In genomic region chr22:20999350-21000214, GRCh38 we compare ENCODE assay signal across 11 cellular contexts. TPM values are rescaled to one million over a fixed set of nuclear protein-coding genes. Genes with fewer than 3 reads are reported as not detected.
DNase-seq lines count a peak whose midpoint lies in the region; ATAC-seq, FAIRE-seq and TF ChIP-seq lines count a peak whose summit lies in the region.
"Had no signal": no experiment of that assay in that cellular context is flagged by ENCODE, and none has a peak within 500 bp of the region (broad histone marks: within the 10 kb centered on the region; RNA-seq: fewer than 3 reads in every experiment).

No MANE protein-coding gene starts in this region.

- H3K36me3 ChIP-seq in endothelial cell of umbilical vein (ENCODE audit: control insufficient read depth in 2 of 2, extremely low read depth in 1 of 2, insufficient read depth in 2 of 2, low read length in 2 of 2), result peaks cover 5 to 16% of the 10 kb centered on the region in 2 experiments
- peaks cover 10 to 21% of the 10 kb centered on the region in 2 donors for H3K36me3 ChIP-seq in stomach smooth muscle (ENCODE audit: control insufficient read depth in 2 of 2, insufficient read depth in 2 of 2, low read length in 2 of 2)

- H3K4me3 ChIP-seq in endothelial cell of umbilical vein (replicated peaks in 1 of 3; ENCODE audit: insufficient read depth in 1 of 3, low read depth in 1 of 3, low read length in 3 of 3), result no peak overlapping the region
- peak overlapping the region in 1 of 2 donors; percentile 90 for H3K4me3 ChIP-seq in stomach smooth muscle (ENCODE audit: low read length in 2 of 2)

- peaks cover 20% of the 10 kb centered on the region for H3K79me2 ChIP-seq in endothelial cell of umbilical vein (ENCODE audit: control insufficient read depth, insufficient read depth, low read length)

- H3K4me1 Mint-ChIP-seq in activated naive CD4-positive, alpha-beta T cell treated with anti-CD3 and anti-CD28 coated beads for 36 hours (ENCODE audit: low read depth), result peaks cover 28% of the 10 kb centered on the region

- peak overlapping the region; percentile 36 for H3K27ac Mint-ChIP-seq in activated naive CD4-positive, alpha-beta T cell treated with anti-CD3 and anti-CD28 coated beads for 36 hours

- H2AFZ ChIP-seq in endothelial cell of umbilical vein (ENCODE audit: low read depth, low read length), result no peak overlapping the region

- TF ChIP-seq POLR2A in endothelial cell of umbilical vein (IDR thresholded peaks at IDR 0.05; ENCODE audit: low read depth, low read length), result peak; percentile 40

- no peaks in the 10 kb centered on the region for H3K27me3 ChIP-seq in endothelial cell of umbilical vein (ENCODE audit: control insufficient read depth in 2 of 2, insufficient read depth in 2 of 2, low read length in 2 of 2)
- H3K27me3 ChIP-seq in stomach smooth muscle (ENCODE audit: control insufficient read depth in 1 of 2, insufficient read depth in 2 of 2, low read length in 2 of 2), result no peaks in the 10 kb centered on the region
- H3K27me3 ChIP-seq: MG63 had no signal

- no peak overlapping the region for H3K4me2 ChIP-seq in endothelial cell of umbilical vein (ENCODE audit: insufficient read depth, low read length)

- H3K27me3 Mint-ChIP-seq in activated naive CD4-positive, alpha-beta T cell treated with anti-CD3 and anti-CD28 coated beads for 36 hours (ENCODE audit: low read depth), result no peaks in the 10 kb centered on the region

- H3K36me3 Mint-ChIP-seq in activated naive CD4-positive, alpha-beta T cell treated with anti-CD3 and anti-CD28 coated beads for 36 hours (ENCODE audit: low read depth), result peaks cover 13% of the 10 kb centered on the region

- no peaks in the 10 kb centered on the region for H4K20me1 ChIP-seq in endothelial cell of umbilical vein (replicated peaks; ENCODE audit: control insufficient read depth, extremely low read depth, insufficient read depth, low read length)

- no peaks in the 10 kb centered on the region for H3K9me3 Mint-ChIP-seq in activated naive CD4-positive, alpha-beta T cell treated with anti-CD3 and anti-CD28 coated beads for 36 hours

- CTCF ChIA-PET in activated naive CD4-positive, alpha-beta T cell treated with anti-CD3 and anti-CD28 coated beads for 36 hours (lab: Charles Lee), result interaction anchor here (0.7 to 1.1 kb wide), 2 partner anchors 18 to 39 kb away, joined by 3 read pairs; partner anchors contain the start of gene LZTR1
- CTCF ChIA-PET in RWPE1 (lab: Yijun Ruan, JAX) (no interaction called here), endothelial cell of umbilical vein (lab: Charles Lee) (interaction anchor here (1.4 kb wide), 1 partner anchor 17 kb away, joined by 3 read pairs; the partner anchor contains the start of gene LZTR1)

- dilution Hi-C loops in endothelial cell of umbilical vein (cut with MboI; ENCODE audit: extremely low pct_ligation_motif_present, low sequenced_read_pairs), result no loop called here

- intact Hi-C loops in activated naive CD4-positive, alpha-beta T cell treated with anti-CD3 and anti-CD28 coated beads for 36 hours (cut with micrococcal nuclease), result loop anchor here (5.0 to 10.0 kb wide), 4 partner anchors 37 to 865 kb away; partner anchors contain the start of gene MAPK1
- intact Hi-C loops in endothelial cell of umbilical vein (cut with micrococcal nuclease), result loop anchor here (2.0 to 5.0 kb wide), 2 partner anchors 83 to 112 kb away; partner anchors contain the start of gene CRKL

- FAIRE-seq in endothelial cell of umbilical vein (lab: Jason Lieb, UNC), result no peak

- ATAC-seq in HG03520 (IDR thresholded peaks at IDR 0.05; ENCODE audit: unreplicated experiment), result no peak

- H3K9me3 ChIP-seq in endothelial cell of umbilical vein (replicated peaks; ENCODE audit: control insufficient read depth, insufficient read depth, low read length) (no peaks in the 10 kb centered on the region), stomach smooth muscle (ENCODE audit: control insufficient read depth in 2 of 2, low read length in 2 of 2) (no peaks in the 10 kb centered on the region)
- H3K9me3 ChIP-seq: MG63 had no signal

- no peak for DNase-seq in activated naive CD4-positive, alpha-beta T cell treated with anti-CD3 and anti-CD28 coated beads for 36 hours
- DNase-seq in activated naive CD4-positive, alpha-beta T cell treated with anti-CD3 and anti-CD28 coated beads, Interleukin-2, amount 50 U/mL, for 16 hours, result no peak
- DNase-seq in RWPE1 (ENCODE audit: low spot score), result no peak
- DNase-seq in endothelial cell of umbilical vein (ENCODE audit: low read depth, low spot score), result no peak
- no peak for DNase-seq in AG20443 (ENCODE audit: low spot score)
- no peak for DNase-seq in GM20000 (ENCODE audit: low spot score)
- DNase-seq: amygdala, MG63 had no signal

- H3K9me1 ChIP-seq in endothelial cell of umbilical vein (replicated peaks; ENCODE audit: control insufficient read depth, extremely low read depth, insufficient read depth, low read length), result no peaks in the 10 kb centered on the region

- POLR2A ChIA-PET in RWPE1 (lab: Yijun Ruan, JAX; ENCODE audit: low non-redundant PET) (no interaction called here), endothelial cell of umbilical vein (lab: Charles Lee) (interaction anchor here (0.8 to 1.5 kb wide), 2 partner anchors 17 to 18 kb away, joined by 3 to 6 read pairs; partner anchors contain the start of gene LZTR1)

- H3K4me1 ChIP-seq in endothelial cell of umbilical vein (ENCODE audit: control insufficient read depth, extremely low read depth, insufficient read depth, low read length), result peaks cover 22% of the 10 kb centered on the region
- peaks cover 36% of the 10 kb centered on the region for H3K4me1 ChIP-seq in stomach smooth muscle (ENCODE audit: control insufficient read depth, insufficient read depth, low read length)

- H3K9ac ChIP-seq in endothelial cell of umbilical vein (replicated peaks; ENCODE audit: extremely low read depth, insufficient read depth, low read length), result no peak overlapping the region
- H3K9ac ChIP-seq in stomach smooth muscle (ENCODE audit: low read length in 2 of 2), result peak overlapping the region in 1 of 2 donors; percentile 85

- H3K27ac ChIP-seq in RWPE1 (peak overlapping the region; percentile 99), endothelial cell of umbilical vein (ENCODE audit: insufficient read depth, low read depth, low read length) (no peak overlapping the region), stomach smooth muscle (ENCODE audit: low read length) (peak overlapping the region; percentile 96)

- no peak for TF ChIP-seq CTCF in RWPE1 (conservative IDR thresholded peaks at IDR 0.05; ENCODE audit: low read depth)
- no peak for TF ChIP-seq CTCF in endothelial cell of umbilical vein (IDR thresholded peaks at IDR 0.05; ENCODE audit: extremely low read depth in 1 of 2, insufficient read depth in 1 of 2, low read depth in 1 of 2, low read length in 2 of 2)
- no peak for TF ChIP-seq CTCF in GM20000 (IDR thresholded peaks at IDR 0.05; ENCODE audit: extremely low read depth, missing control alignments)

- peak overlapping the region; percentile 89 for H3K4me3 Mint-ChIP-seq in activated naive CD4-positive, alpha-beta T cell treated with anti-CD3 and anti-CD28 coated beads for 36 hours

- no TSS peak for BruUV-seq in endothelial cell of umbilical vein (replicated peaks; lab: Mats Ljungman, UMichigan)

RNA-seq across cellular contexts. Expression of gene THAP7, which starts 2.3 kb away (rescaled TPM):
- total RNA-seq in activated naive CD4-positive, alpha-beta T cell treated with anti-CD3 and anti-CD28 coated beads for 36 hours, result 10 to 100 TPM; 20.4 to 21.2 TPM
- total RNA-seq in endothelial cell of umbilical vein, result 13.5 and 14.9 TPM in 2 replicates
- 24.4 and 33.0 TPM in 2 replicates for polyA plus RNA-seq in endothelial cell of umbilical vein
- polyA plus RNA-seq in endothelial cell of umbilical vein (2011; cell fraction: cytosol; rRNA removed), result 12.7 and 18.7 TPM in 2 replicates
- polyA plus RNA-seq in endothelial cell of umbilical vein (2011; cell fraction: nucleus; rRNA removed), result 25.1 and 27.2 TPM in 2 replicates
- polyA plus RNA-seq in endothelial cell of umbilical vein (2012), result 8.0 and 11.0 TPM in 2 replicates
- 12.4 and 13.0 TPM in 2 replicates for polyA minus RNA-seq in endothelial cell of umbilical vein
- polyA minus RNA-seq in endothelial cell of umbilical vein (2011; cell fraction: cytosol; rRNA and poly(A)+ RNA removed), result 18.0 TPM
- 14.9 and 21.5 TPM in 2 replicates for polyA minus RNA-seq in endothelial cell of umbilical vein (2011; cell fraction: nucleus; rRNA and poly(A)+ RNA removed)

RNA-seq across cellular contexts. Expression of gene P2RX6, which starts 15.4 kb away (rescaled TPM):
- total RNA-seq in activated naive CD4-positive, alpha-beta T cell treated with anti-CD3 and anti-CD28 coated beads for 36 hours, result under 1 TPM in 1 of 2 experiments, not detected in 1; 0.12 TPM
- total RNA-seq in endothelial cell of umbilical vein, result not detected in 2 replicates
- polyA plus RNA-seq in endothelial cell of umbilical vein, result 0.06 TPM in 1 of 2 replicates, not detected in the other
- polyA plus RNA-seq in endothelial cell of umbilical vein (2011; cell fraction: cytosol; rRNA removed), result 0.04 TPM in 1 of 2 replicates, not detected in the other
- 0.20 and 0.21 TPM in 2 replicates for polyA plus RNA-seq in endothelial cell of umbilical vein (2011; cell fraction: nucleus; rRNA removed)
- 0.07 TPM in 1 of 2 replicates, not detected in the other for polyA plus RNA-seq in endothelial cell of umbilical vein (2012)
- polyA minus RNA-seq in endothelial cell of umbilical vein, result 0.19 and 0.28 TPM in 2 replicates
- 1.0 TPM for polyA minus RNA-seq in endothelial cell of umbilical vein (2011; cell fraction: cytosol; rRNA and poly(A)+ RNA removed)
- polyA minus RNA-seq in endothelial cell of umbilical vein (2011; cell fraction: nucleus; rRNA and poly(A)+ RNA removed), result not detected in 2 replicates
- total RNA-seq: epithelial cell of proximal tubule had no signal

RNA-seq across cellular contexts. Expression of gene LZTR1, which starts 17.5 kb away (rescaled TPM):
- total RNA-seq in activated naive CD4-positive, alpha-beta T cell treated with anti-CD3 and anti-CD28 coated beads for 36 hours, result 10 to 100 TPM; 23.1 to 27.4 TPM
- 60.1 and 86.8 TPM in 2 replicates for total RNA-seq in endothelial cell of umbilical vein
- 56.6 and 60.7 TPM in 2 replicates for polyA plus RNA-seq in endothelial cell of umbilical vein
- 32.0 and 33.6 TPM in 2 replicates for polyA plus RNA-seq in endothelial cell of umbilical vein (2011; cell fraction: cytosol; rRNA removed)
- 361 and 407 TPM in 2 replicates for polyA plus RNA-seq in endothelial cell of umbilical vein (2011; cell fraction: nucleus; rRNA removed)
- polyA plus RNA-seq in endothelial cell of umbilical vein (2012), result 42.2 and 53.4 TPM in 2 replicates
- polyA minus RNA-seq in endothelial cell of umbilical vein, result 84.9 and 108 TPM in 2 replicates
- 10.4 TPM for polyA minus RNA-seq in endothelial cell of umbilical vein (2011; cell fraction: cytosol; rRNA and poly(A)+ RNA removed)
- polyA minus RNA-seq in endothelial cell of umbilical vein (2011; cell fraction: nucleus; rRNA and poly(A)+ RNA removed), result 64.3 and 102 TPM in 2 replicates

RNA-seq across cellular contexts. Expression of gene AIFM3, which starts 32.5 kb away (rescaled TPM):
- under 1 TPM; 0.07 to 0.10 TPM for total RNA-seq in activated naive CD4-positive, alpha-beta T cell treated with anti-CD3 and anti-CD28 coated beads for 36 hours
- total RNA-seq in endothelial cell of umbilical vein, result not detected in 2 replicates
- polyA plus RNA-seq in endothelial cell of umbilical vein, result 0.11 and 0.15 TPM in 2 replicates
- polyA plus RNA-seq in endothelial cell of umbilical vein (2011; cell fraction: cytosol; rRNA removed), result 0.08 TPM in 2 replicates
- 0.49 and 0.70 TPM in 2 replicates for polyA plus RNA-seq in endothelial cell of umbilical vein (2011; cell fraction: nucleus; rRNA removed)
- 0.32 and 0.42 TPM in 2 replicates for polyA plus RNA-seq in endothelial cell of umbilical vein (2012)
- polyA minus RNA-seq in endothelial cell of umbilical vein, result not detected in 2 replicates
- polyA minus RNA-seq in endothelial cell of umbilical vein (2011; cell fraction: cytosol; rRNA and poly(A)+ RNA removed), result not detected
- polyA minus RNA-seq in endothelial cell of umbilical vein (2011; cell fraction: nucleus; rRNA and poly(A)+ RNA removed), result not detected in 2 replicates

RNA-seq across cellular contexts. Expression of gene SLC7A4, which starts 32.8 kb away (rescaled TPM):
- not detected for total RNA-seq in activated naive CD4-positive, alpha-beta T cell treated with anti-CD3 and anti-CD28 coated beads for 36 hours
- not detected in 2 replicates for total RNA-seq in endothelial cell of umbilical vein
- polyA plus RNA-seq in endothelial cell of umbilical vein, result not detected in 2 replicates
- not detected in 2 replicates for polyA plus RNA-seq in endothelial cell of umbilical vein (2011; cell fraction: cytosol; rRNA removed)
- polyA plus RNA-seq in endothelial cell of umbilical vein (2011; cell fraction: nucleus; rRNA removed), result not detected in 2 replicates
- polyA plus RNA-seq in endothelial cell of umbilical vein (2012), result not detected in 2 replicates
- polyA minus RNA-seq in endothelial cell of umbilical vein, result not detected in 2 replicates
- polyA minus RNA-seq in endothelial cell of umbilical vein (2011; cell fraction: cytosol; rRNA and poly(A)+ RNA removed), result not detected
- not detected in 2 replicates for polyA minus RNA-seq in endothelial cell of umbilical vein (2011; cell fraction: nucleus; rRNA and poly(A)+ RNA removed)
